In the genomic region with DNA sequence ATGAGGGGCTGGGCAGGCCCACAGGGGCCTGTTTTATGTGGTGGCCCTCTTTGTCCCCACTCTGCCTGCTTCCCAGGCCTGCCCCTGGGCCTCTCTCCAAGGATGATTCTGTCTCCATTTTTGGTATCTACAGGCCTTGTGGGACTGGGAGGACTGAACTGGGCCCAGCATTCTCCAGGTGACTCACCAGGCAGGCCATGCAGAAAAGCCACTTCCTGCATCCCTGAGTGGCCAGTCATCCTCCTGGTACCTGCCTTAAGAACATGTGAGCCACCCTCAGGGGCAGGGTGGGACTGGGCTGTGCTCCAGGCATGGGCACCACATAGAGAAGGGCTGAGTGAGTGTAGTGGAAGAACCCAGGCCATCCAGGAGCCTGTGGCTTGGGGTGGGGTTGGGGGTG, we compare ENCODE assay signal across 10 cellular contexts. TPM values are rescaled to one million over a fixed set of nuclear protein-coding genes. Genes with fewer than 3 reads are reported as not detected.
A peak's percentile ranks its signal among the peaks of the same experiment; 100 is the strongest.
DNase-seq lines count a peak whose midpoint lies in the region; ATAC-seq and TF ChIP-seq lines count a peak whose summit lies in the region.
"Had no signal": no experiment of that assay in that cellular context is flagged by ENCODE, and none has a peak within 500 bp of the region (broad histone marks: within the 10 kb centered on the region; RNA-seq: fewer than 3 reads in every experiment).

No MANE protein-coding gene starts in this region.

- intact Hi-C loops in prostate gland (cut with DNase I), result no loop called here

- H3K9me3 ChIP-seq in endodermal cell (ENCODE audit: control insufficient read depth, low read length), result no peaks in the 10 kb centered on the region
- no peaks in the 10 kb centered on the region for H3K9me3 ChIP-seq in prostate gland
- H3K9me3 ChIP-seq in tibial nerve, result no peaks in the 10 kb centered on the region
- no peaks in the 10 kb centered on the region for H3K9me3 ChIP-seq in T-helper 17 cell (ENCODE audit: control insufficient read depth, low read length, poor library complexity, severe bottlenecking)

- TF ChIP-seq CTCF in endodermal cell (conservative IDR thresholded peaks at IDR 0.05) (no peak), prostate gland (IDR thresholded peaks at IDR 0.05) (no peak), tibial nerve (IDR thresholded peaks at IDR 0.05) (no peak)

- ATAC-seq in T-helper 17 cell, result no peak

- H3K27ac ChIP-seq in endodermal cell (ENCODE audit: low read depth, low read length) (no peak overlapping the region), prostate gland (no peak overlapping the region), tibial nerve (no peak overlapping the region)

- H3K4me1 ChIP-seq in endodermal cell (ENCODE audit: control insufficient read depth, insufficient read depth, low read length) (peaks cover 10% of the 10 kb centered on the region), prostate gland (replicated peaks) (no peaks in the 10 kb centered on the region), tibial nerve (peaks cover 0 to 10% (median 3%) of the 10 kb centered on the region in 4 donors)

- peak; percentile 59 for DNase-seq in ELF-1 (ENCODE audit: low read depth, low spot score)
- peak; percentile 95 for DNase-seq in LoVo (ENCODE audit: low spot score)
- peak; percentile 63 for DNase-seq in endodermal cell
- DNase-seq in prostate gland (ENCODE audit: low spot score), result peak; percentile 33
- DNase-seq in NCI-H446 (lab: John Stamatoyannopoulos, UW), result no peak
- no peak for DNase-seq in SKM-1 treated with dmso at 0.1 percent for 144 hours (lab: John Stamatoyannopoulos, UW; ENCODE audit: unreplicated experiment)
- DNase-seq in tibial nerve (ENCODE audit: low spot score in 2 of 2), result no peak
- DNase-seq in T-helper 17 cell, result no peak
- DNase-seq: activated effector memory CD4-positive, alpha-beta T cell treated with anti-CD3 and anti-CD28 coated beads, Interleukin-2, amount 50 U/mL, for 16 hours; NCI-H2171 had no signal

- no peak for TF ChIP-seq EP300 in tibial nerve (IDR thresholded peaks at IDR 0.05)

- H3K27ac Mint-ChIP-seq in endodermal cell (no peak overlapping the region), T-helper 17 cell (no peak overlapping the region)

- H3K36me3 Mint-ChIP-seq in endodermal cell (ENCODE audit: low read depth), result no peaks in the 10 kb centered on the region
- no peaks in the 10 kb centered on the region for H3K36me3 Mint-ChIP-seq in T-helper 17 cell (ENCODE audit: low read depth)

- no peak overlapping the region for H3K4me3 Mint-ChIP-seq in endodermal cell
- no peak overlapping the region for H3K4me3 Mint-ChIP-seq in T-helper 17 cell

- no peaks in the 10 kb centered on the region for H3K27me3 ChIP-seq in endodermal cell (ENCODE audit: control insufficient read depth, insufficient read depth, low read length, poor library complexity, severe bottlenecking)
- no peaks in the 10 kb centered on the region for H3K27me3 ChIP-seq in prostate gland (replicated peaks; ENCODE audit: insufficient read depth)
- H3K27me3 ChIP-seq in tibial nerve, result no peaks in the 10 kb centered on the region

- no peak overlapping the region for H3K9ac ChIP-seq in endodermal cell (ENCODE audit: extremely low read depth, low read length, poor library complexity, severe bottlenecking)

- H3K36me3 ChIP-seq in endodermal cell (ENCODE audit: control insufficient read depth, insufficient read depth, low read length) (no peaks in the 10 kb centered on the region), prostate gland (no peaks in the 10 kb centered on the region), tibial nerve (no peaks in the 10 kb centered on the region)

- no peaks in the 10 kb centered on the region for H3K9me3 Mint-ChIP-seq in endodermal cell

- TF ChIP-seq POLR2A in prostate gland (IDR thresholded peaks at IDR 0.05), result peak; percentile 20
- no peak for TF ChIP-seq POLR2A in tibial nerve (IDR thresholded peaks at IDR 0.05)

- H3K4me3 ChIP-seq in endodermal cell (ENCODE audit: low read length) (no peak overlapping the region), prostate gland (no peak overlapping the region), tibial nerve (no peak overlapping the region)

- H3K27me3 Mint-ChIP-seq in endodermal cell (ENCODE audit: insufficient read depth) (no peaks in the 10 kb centered on the region), T-helper 17 cell (no peaks in the 10 kb centered on the region)

- H3K4me1 Mint-ChIP-seq in endodermal cell, result peaks cover 34% of the 10 kb centered on the region
- H3K4me1 Mint-ChIP-seq in T-helper 17 cell, result no peaks in the 10 kb centered on the region

RNA-seq across cellular contexts. Expression of a gene that starts 20.0 kb away (rescaled TPM):
- total RNA-seq in endodermal cell (10 to 100 TPM; 32.7 to 48.7 TPM), prostate gland (10 to 100 TPM; 22.9 to 52.8 TPM), tibial nerve (10 to 100 TPM; 26.2 to 41.8 (median 36.5) TPM), T-helper 17 cell (1 to 10 TPM in 1 of 2 donors, under 1 TPM in 1; 0.87 to 1.0 TPM)
- polyA plus RNA-seq in endodermal cell (2013, experiment 1 of 2), result 23.9 TPM
- 30.7 TPM for polyA plus RNA-seq in endodermal cell (2013, experiment 2 of 2)

Comparison
In these comparisons a context has a peak if more than half of its experiments do, and no peak if none do; other contexts are left out.
1. DNase-seq: peak in ELF-1 (single experiment), LoVo (single experiment), endodermal cell (single experiment) and prostate gland (single experiment); none in NCI-H446 (0 of 2), SKM-1 treated with dmso at 0.1 percent for 144 hours (single experiment), tibial nerve (0 of 2) and T-helper 17 cell (0 of 3).
2. RNA of a gene that starts 20.0 kb away (total RNA-seq): 22.9 to 52.8 TPM in prostate gland, 32.7 to 48.7 TPM in endodermal cell and 26.2 to 41.8 TPM in tibial nerve; 0.87 to 1.0 TPM in T-helper 17 cell; every median in the first group is over 10 times any median in the second.